In genomic region chr7:5607958-5608656, GRCh38 we compare ENCODE assay signal across 14 cellular contexts. TPM values are rescaled to one million over a fixed set of nuclear protein-coding genes. Genes with fewer than 3 reads are reported as not detected.
DNase-seq lines count a peak whose midpoint lies in the region; ATAC-seq and TF ChIP-seq lines count a peak whose summit lies in the region.
"Had no signal": no experiment of that assay in that cellular context is flagged by ENCODE, and none has a peak within 500 bp of the region (broad histone marks: within the 10 kb centered on the region; RNA-seq: fewer than 3 reads in every experiment).

No MANE protein-coding gene starts in this region.

- no peak overlapping the region for H2AFZ ChIP-seq in GM23248
- H2AFZ ChIP-seq in PC-3 (ENCODE audit: low read length) = no peak overlapping the region

- ATAC-seq in PC-3 (peak; percentile 67), psoas muscle (peak; percentile 3 to 33 (median 18)), GM19467 (IDR thresholded peaks at IDR 0.05; ENCODE audit: unreplicated experiment) (no peak), HG03457 (IDR thresholded peaks at IDR 0.05; ENCODE audit: unreplicated experiment) (no peak)

- 76% methylated on average over 31 to 38 of the region's 38 CpGs for WGBS in GM23248 (ENCODE audit: low coverage in 1 of 2, low lambda C conversion rate in 2 of 2, missing lambda C conversion rate in 2 of 2), 2 experiments
- WGBS in psoas muscle, 3 donors = 59 to 64% (median 62%) methylated on average over 34 to 38 of the region's 38 CpGs
- whole genome bisulfite sequencing in spleen, 5 donors = 81 to 88% (median 87%) methylated on average over 38 of the region's 38 CpGs

- H3K4me1 ChIP-seq in GM23248 (ENCODE audit: insufficient read depth) (no peaks in the 10 kb centered on the region), PC-3 (ENCODE audit: insufficient read depth, low read length) (peaks cover 13% of the 10 kb centered on the region), psoas muscle (peaks cover 2% of the 10 kb centered on the region), spleen (peaks cover 0 to 18% (median 15%) of the 10 kb centered on the region in 6 donors)
- H3K4me1 ChIP-seq: prostate gland had no signal

- H3K27ac ChIP-seq in GM23248 (no peak overlapping the region), PC-3 (ENCODE audit: low read length) (peak overlapping the region; percentile 78), psoas muscle (no peak overlapping the region), spleen (peak overlapping the region in 1 of 8 donors; percentile 36)
- H3K27ac ChIP-seq: prostate gland, thoracic aorta had no signal

- H3F3A ChIP-seq in GM23248 (ENCODE audit: insufficient read depth) (peaks cover 22% of the 10 kb centered on the region; the same call in 1 of the 2 replicates), PC-3 (ENCODE audit: low read length, unreplicated experiment) (no peaks in the 10 kb centered on the region)

- H3K4me3 ChIP-seq in GM23248 (no peak overlapping the region), PC-3 (ENCODE audit: low read length) (no peak overlapping the region), epithelial cell of esophagus (ENCODE audit: low read length) (no peak overlapping the region), psoas muscle (peak overlapping the region; percentile 54), spleen (no peak overlapping the region)
- H3K4me3 ChIP-seq: prostate gland, thoracic aorta had no signal

- TF ChIP-seq POLR2A in spleen (IDR thresholded peaks at IDR 0.05) = no peak

- no peak for TF ChIP-seq CTCF in PC-3 (conservative IDR thresholded peaks at IDR 0.05; ENCODE audit: low read depth, low read length)
- no peak for TF ChIP-seq CTCF in epithelial cell of esophagus (IDR thresholded peaks at IDR 0.05; ENCODE audit: insufficient read depth, low read depth, low read length, missing control alignments)
- no peak for TF ChIP-seq CTCF in psoas muscle (IDR thresholded peaks at IDR 0.05)
- TF ChIP-seq CTCF in spleen (IDR thresholded peaks at IDR 0.05 in 8 of 11, conservative IDR thresholded peaks at IDR 0.05 in 3 of 11) = no peak

- peaks cover 23% of the 10 kb centered on the region for H3K79me2 ChIP-seq in GM23248 (ENCODE audit: insufficient read depth)
- 0 out of 2 replicates have a peak, but pooled peaks cover under 1% of the 10 kb centered on the region for H3K79me2 ChIP-seq in PC-3 (ENCODE audit: low read length)

- no TSS peak for BruUV-seq in PC-3 (replicated peaks; lab: Mats Ljungman, UMichigan)

- H3K9me2 ChIP-seq in GM23248 (ENCODE audit: insufficient read depth) (no peaks in the 10 kb centered on the region), PC-3 (replicated peaks; ENCODE audit: low read length) (no peaks in the 10 kb centered on the region)

- no peak overlapping the region for H3K9ac ChIP-seq in GM23248
- peak overlapping the region; percentile 29; the same call in 1 of the 2 replicates for H3K9ac ChIP-seq in PC-3 (ENCODE audit: low read length)

- H3K36me3 ChIP-seq in GM23248 (ENCODE audit: low read depth) = peaks cover 9% of the 10 kb centered on the region; the same call in 1 of the 2 replicates
- peaks cover 11% of the 10 kb centered on the region for H3K36me3 ChIP-seq in PC-3 (ENCODE audit: low read depth, low read length)
- H3K36me3 ChIP-seq in psoas muscle (ENCODE audit: insufficient read depth in 1 of 2, low read depth in 1 of 2) = no peaks in the 10 kb centered on the region
- peaks cover 0 to 47% (median 8%) of the 10 kb centered on the region in 6 donors for H3K36me3 ChIP-seq in spleen
- H3K36me3 ChIP-seq: prostate gland had no signal

- POLR2A ChIA-PET in PC-3 (lab: Charles Lee; ENCODE audit: unreplicated experiment) = interaction anchor here (0.6 kb wide), 1 partner anchor 84 kb away, joined by 5 read pairs; no protein-coding TSS in a partner anchor

- intact Hi-C loops in PC-3 (cut with micrococcal nuclease) = no loop called here
- intact Hi-C loops in psoas muscle (cut with DNase I) = no loop called here
- intact Hi-C loops in spleen (cut with DNase I; ENCODE audit: low total_unique reads) = no loop called here

- H3K27me3 ChIP-seq in GM23248 (replicated peaks; ENCODE audit: insufficient read depth) (no peaks in the 10 kb centered on the region), PC-3 (ENCODE audit: low read length) (no peaks in the 10 kb centered on the region), psoas muscle (ENCODE audit: insufficient read depth in 3 of 3, low read length in 2 of 3) (peaks cover 0 to 6% (median 0%) of the 10 kb centered on the region in 3 donors), spleen (replicated peaks in 1 of 7) (no peaks in the 10 kb centered on the region)

- CTCF ChIA-PET in PC-3 (lab: Charles Lee) = no interaction called here

- H3K4me2 ChIP-seq in GM23248 (ENCODE audit: unreplicated experiment) (no peak overlapping the region), PC-3 (ENCODE audit: low read length) (no peak overlapping the region)

- peak; percentile 35 for DNase-seq in GM23248
- DNase-seq in PC-3 = peak; percentile 59
- DNase-seq in epithelial cell of esophagus (ENCODE audit: low read depth) = peak; percentile 94
- no peak for DNase-seq in psoas muscle
- no peak for DNase-seq in spleen
- DNase-seq: activated CD4-positive, alpha-beta T cell treated with anti-CD3 and anti-CD28 coated beads for 4 hours; CD4-positive, CD25-positive, alpha-beta regulatory T cell; cerebellar nuclear complex; NCI-H1092 treated with DMSO at 0.1 percent for 48 hours; T-helper 1 cell had no signal

- H3K9me3 ChIP-seq in GM23248 (ENCODE audit: low read depth) (no peaks in the 10 kb centered on the region), PC-3 (ENCODE audit: low read length) (no peaks in the 10 kb centered on the region), psoas muscle (no peaks in the 10 kb centered on the region), spleen (no peaks in the 10 kb centered on the region)
- H3K9me3 ChIP-seq: prostate gland, thoracic aorta had no signal

- in situ Hi-C loops in GM23248 (cut with MboI) = no loop called here

- H4K20me1 ChIP-seq in GM23248 (ENCODE audit: insufficient read depth) = no peaks in the 10 kb centered on the region
- H4K20me1 ChIP-seq in PC-3 (ENCODE audit: low read length) = no peaks in the 10 kb centered on the region

RNA-seq across cellular contexts. Expression of gene FSCN1, which starts 15.5 kb away (rescaled TPM):
- total RNA-seq in GM23248 (2014; rRNA removed; shearing (Covaris generic)) = 410 and 423 TPM in 2 replicates
- 183 and 201 TPM in 2 replicates for polyA plus RNA-seq in GM23248 (2016; fragmentation: Nextera tagmentation; extraction: Ambion mirVana)
- total RNA-seq in PC-3 (2014; rRNA removed) = 318 and 403 TPM in 2 replicates
- total RNA-seq in psoas muscle = 10 to 100 TPM in 1 of 4 donors, 1 to 10 TPM in 3; 4.8 to 15.8 (median 8.1) TPM
- 1 to 10 TPM; 2.2 to 8.3 (median 2.8) TPM for polyA plus RNA-seq in psoas muscle
- total RNA-seq in spleen = 100 to 1,000 TPM in 4 of 7 donors, 10 to 100 TPM in 3; 63.8 to 162 (median 101) TPM
- 10 to 100 TPM; 31.9 to 72.1 (median 33.5) TPM for polyA plus RNA-seq in spleen

Comparison
In these comparisons a context has a peak if more than half of its experiments do, and no peak if none do; other contexts are left out.
1. DNase-seq: peak in GM23248 (single experiment), PC-3 (single experiment) and epithelial cell of esophagus (single experiment); none in psoas muscle (0 of 2) and spleen (single experiment).
2. ATAC-seq: peak in PC-3 (single experiment) and psoas muscle (4 of 4); none in GM19467 (single experiment) and HG03457 (single experiment).